19 cellular contexts compared by ENCODE assay signal in genomic region chr9:135214054-135214640, GRCh38.
A peak's percentile ranks its signal among the peaks of the same experiment; 100 is the strongest.
DNase-seq lines count a peak whose midpoint lies in the region; ATAC-seq and TF ChIP-seq lines count a peak whose summit lies in the region.
"Had no signal": no experiment of that assay in that cellular context is flagged by ENCODE, and none has a peak within 500 bp of the region (broad histone marks: within the 10 kb centered on the region; RNA-seq: fewer than 3 reads in every experiment).

No MANE protein-coding gene starts in this region.

- H3K36me3 ChIP-seq in SK-N-SH (replicated peaks in 1 of 2; ENCODE audit: control insufficient read depth in 1 of 2, insufficient read depth in 2 of 2, low read length in 1 of 2), result no peaks in the 10 kb centered on the region
- no peaks in the 10 kb centered on the region for H3K36me3 ChIP-seq in left lung
- no peaks in the 10 kb centered on the region for H3K36me3 ChIP-seq in spleen

- TF ChIP-seq RAD21 in SK-N-SH (IDR thresholded peaks at IDR 0.05; ENCODE audit: low read length), result no peak

- POLR2A ChIA-PET in SK-N-SH (lab: Yijun Ruan, JAX), result no interaction called here
- POLR2A ChIA-PET in WTC11 (lab: Charles Lee), result no interaction called here

- no peaks in the 10 kb centered on the region for H3K79me2 ChIP-seq in SK-N-SH (ENCODE audit: insufficient read depth)

- TF ChIP-seq POLR2A in spleen (IDR thresholded peaks at IDR 0.05), result no peak

- WGBS in SK-N-SH (ENCODE audit: low lambda C conversion rate), result 58% methylated on average over 12 of the region's 19 CpGs
- WGBS in spleen, 5 donors, result 79 to 84% (median 83%) methylated on average over 19 of the region's 19 CpGs

- peaks cover 2% of the 10 kb centered on the region; the same call in 1 of the 2 replicates for H3K36me3 Mint-ChIP-seq in WTC11
- H3K36me3 Mint-ChIP-seq in activated naive CD4-positive, alpha-beta T cell treated with anti-CD3 and anti-CD28 coated beads for 36 hours (ENCODE audit: low read depth), result no peaks in the 10 kb centered on the region
- H3K36me3 Mint-ChIP-seq: CD8-positive, alpha-beta T cell had no signal

- no peak overlapping the region for H3K4me2 ChIP-seq in SK-N-SH

- ATAC-seq in SK-N-SH treated with all-trans-retinoic acid at 6 μM for 48 hours (no peak), WTC11 (no peak), left lung (no peak)
- ATAC-seq: CD8-positive, alpha-beta T cell had no signal

- TF ChIP-seq EP300 in SK-N-SH (IDR thresholded peaks at IDR 0.05; ENCODE audit: borderline replicate concordance in 1 of 2, low read depth in 1 of 2, low read length in 1 of 2), result no peak

- no peaks in the 10 kb centered on the region for H3K27me3 Mint-ChIP-seq in WTC11 (ENCODE audit: low read depth)
- H3K27me3 Mint-ChIP-seq in activated naive CD4-positive, alpha-beta T cell treated with anti-CD3 and anti-CD28 coated beads for 36 hours (ENCODE audit: low read depth), result peaks cover 19% of the 10 kb centered on the region

- H3K9ac ChIP-seq in SK-N-SH, result no peak overlapping the region

- peaks cover 27% of the 10 kb centered on the region for H3K4me1 Mint-ChIP-seq in WTC11
- H3K4me1 Mint-ChIP-seq in activated naive CD4-positive, alpha-beta T cell treated with anti-CD3 and anti-CD28 coated beads for 36 hours (ENCODE audit: low read depth), result no peaks in the 10 kb centered on the region
- H3K4me1 Mint-ChIP-seq: B cell had no signal

- H3K27ac ChIP-seq in SK-N-SH (ENCODE audit: low read depth in 2 of 2, low read length in 1 of 2) (no peak overlapping the region), left lung (no peak overlapping the region), spleen (no peak overlapping the region)
- H3K27ac ChIP-seq: 22Rv1, RWPE1 had no signal

- H4K20me1 ChIP-seq in SK-N-SH (ENCODE audit: insufficient read depth), result no peaks in the 10 kb centered on the region

- no peak overlapping the region for H3K4me3 Mint-ChIP-seq in WTC11
- no peak overlapping the region for H3K4me3 Mint-ChIP-seq in activated naive CD4-positive, alpha-beta T cell treated with anti-CD3 and anti-CD28 coated beads for 36 hours
- H3K4me3 Mint-ChIP-seq: B cell; CD8-positive, alpha-beta T cell had no signal

- H3K9me3 ChIP-seq in SK-N-SH, result no peaks in the 10 kb centered on the region
- H3K9me3 ChIP-seq in left lung, result peaks cover 0 to 15% of the 10 kb centered on the region in 2 donors
- peaks cover 2 to 25% (median 20%) of the 10 kb centered on the region in 8 donors for H3K9me3 ChIP-seq in spleen

- H3K27me3 ChIP-seq in SK-N-SH (ENCODE audit: insufficient read depth), result no peaks in the 10 kb centered on the region
- H3K27me3 ChIP-seq in left lung, result peaks cover 16 to 49% of the 10 kb centered on the region in 2 donors
- H3K27me3 ChIP-seq in spleen (replicated peaks in 1 of 7), result peaks cover 0 to 56% (median 16%) of the 10 kb centered on the region in 7 donors

- DNase-seq in SK-N-SH, result peak; percentile 57
- peak; percentile 12 for DNase-seq in WTC11 (ENCODE audit: low spot score)
- DNase-seq in left lung, result peak; percentile 14 to 35
- DNase-seq in spleen, result peak; percentile 47
- no peak for DNase-seq in activated naive CD4-positive, alpha-beta T cell treated with anti-CD3 and anti-CD28 coated beads for 36 hours
- DNase-seq in middle frontal gyrus (ENCODE audit: extremely low spot score, low spot score), result no peak
- DNase-seq in EL, result no peak
- DNase-seq: CD8-positive, alpha-beta T cell; KBM-7; MV-4-11; NCI-H1436; NCI-H2029; NCI-H2171; NCI-H446; NCI-H774 had no signal

- CTCF ChIA-PET in SK-N-SH (lab: Yijun Ruan, JAX) (interaction anchor here (0.7 to 4.9 kb wide), 2 partner anchors 10 to 198 kb away, joined by 3 to 17 read pairs; no protein-coding TSS in a partner anchor), WTC11 (lab: Charles Lee) (interaction anchor here (0.9 to 1.0 kb wide), 2 partner anchors 36 to 58 kb away, joined by 3 read pairs; no protein-coding TSS in a partner anchor)
- CTCF ChIA-PET in activated naive CD4-positive, alpha-beta T cell treated with anti-CD3 and anti-CD28 coated beads for 36 hours (lab: Charles Lee), result no interaction called here

- no peak overlapping the region for H2AFZ ChIP-seq in SK-N-SH (ENCODE audit: low read depth)

- intact Hi-C loops in left lung (cut with DNase I), result no loop called here
- intact Hi-C loops in spleen (cut with DNase I; ENCODE audit: low total_unique reads), result no loop called here
- intact Hi-C loops in activated naive CD4-positive, alpha-beta T cell treated with anti-CD3 and anti-CD28 coated beads for 36 hours (cut with micrococcal nuclease), result no loop called here

- peaks cover 16% of the 10 kb centered on the region for H3K9me3 Mint-ChIP-seq in WTC11
- peaks cover 3% of the 10 kb centered on the region for H3K9me3 Mint-ChIP-seq in activated naive CD4-positive, alpha-beta T cell treated with anti-CD3 and anti-CD28 coated beads for 36 hours

- H3K9me2 ChIP-seq in SK-N-SH, result no peaks in the 10 kb centered on the region

- TF ChIP-seq CTCF in SK-N-SH (IDR thresholded peaks at IDR 0.05) (no peak), WTC11 (IDR thresholded peaks at IDR 0.05) (no peak), left lung (IDR thresholded peaks at IDR 0.05) (no peak), spleen (IDR thresholded peaks at IDR 0.05 in 8 of 11, conservative IDR thresholded peaks at IDR 0.05 in 3 of 11) (no peak)

- no peaks in the 10 kb centered on the region for H3F3A ChIP-seq in SK-N-SH (replicated peaks; ENCODE audit: insufficient read depth)

- peaks cover 0 to 45% of the 10 kb centered on the region in 2 experiments; a peak in 2 of 4 replicates for H3K4me1 ChIP-seq in SK-N-SH (ENCODE audit: control insufficient read depth in 1 of 2, insufficient read depth in 2 of 2, low read depth in 1 of 2, low read length in 1 of 2)
- H3K4me1 ChIP-seq in left lung, result peaks cover 0 to 6% of the 10 kb centered on the region in 2 donors
- H3K4me1 ChIP-seq in spleen, result peaks cover 0 to 5% (median 0%) of the 10 kb centered on the region in 6 donors

- no peak overlapping the region for H3K27ac Mint-ChIP-seq in WTC11
- H3K27ac Mint-ChIP-seq in activated naive CD4-positive, alpha-beta T cell treated with anti-CD3 and anti-CD28 coated beads for 36 hours, result no peak overlapping the region
- H3K27ac Mint-ChIP-seq: B cell; CD8-positive, alpha-beta T cell had no signal

- H3K4me3 ChIP-seq in SK-N-SH (ENCODE audit: low read depth in 2 of 2, low read length in 1 of 2), result no peak overlapping the region
- no peak overlapping the region for H3K4me3 ChIP-seq in left lung
- no peak overlapping the region for H3K4me3 ChIP-seq in spleen

TF ChIP-seq in SK-N-SH, 30 proteins besides CTCF, POLR2A, EP300 and RAD21 (continues in another document):
- TF ChIP-seq GABPA (IDR thresholded peaks at IDR 0.05; ENCODE audit: low read depth) (no peak), FOSL2 (IDR thresholded peaks at IDR 0.05; ENCODE audit: borderline replicate concordance, low read depth) (no peak), NFIC (IDR thresholded peaks at IDR 0.05; ENCODE audit: borderline replicate concordance) (no peak)

TF ChIP-seq in SK-N-SH treated with all-trans-retinoic acid at 6 μM for 48 hours, 23 proteins besides CTCF, POLR2A, EP300 and RAD21 (continues in another document):
- TF ChIP-seq SNAI2 (CRISPR knock-in tag; IDR thresholded peaks at IDR 0.05) (no peak), ZNF70 (CRISPR knock-in tag; IDR thresholded peaks at IDR 0.05) (no peak), ESRRG (CRISPR knock-in tag; IDR thresholded peaks at IDR 0.05) (no peak), PPARA (CRISPR knock-in tag; IDR thresholded peaks at IDR 0.05; ENCODE audit: borderline replicate concordance) (no peak), ZFP3 (CRISPR knock-in tag; IDR thresholded peaks at IDR 0.05) (no peak), OSR1 (CRISPR knock-in tag; IDR thresholded peaks at IDR 0.05) (no peak)

TF ChIP-seq in WTC11, 78 proteins besides CTCF, POLR2A, EP300 and RAD21 (continues in another document):
- TF ChIP-seq IRF1 (CRISPR knock-in tag; IDR thresholded peaks at IDR 0.05) (no peak), GRHL2 (CRISPR knock-in tag; IDR thresholded peaks at IDR 0.05; ENCODE audit: insufficient replicate concordance, severe bottlenecking) (no peak), ZNF425 (CRISPR knock-in tag; conservative IDR thresholded peaks at IDR 0.05) (no peak), MYBL2 (CRISPR knock-in tag; IDR thresholded peaks at IDR 0.05) (no peak), FOXJ3 (CRISPR knock-in tag; IDR thresholded peaks at IDR 0.05; ENCODE audit: borderline replicate concordance) (no peak)
- TF ChIP-seq, protein P1, sequence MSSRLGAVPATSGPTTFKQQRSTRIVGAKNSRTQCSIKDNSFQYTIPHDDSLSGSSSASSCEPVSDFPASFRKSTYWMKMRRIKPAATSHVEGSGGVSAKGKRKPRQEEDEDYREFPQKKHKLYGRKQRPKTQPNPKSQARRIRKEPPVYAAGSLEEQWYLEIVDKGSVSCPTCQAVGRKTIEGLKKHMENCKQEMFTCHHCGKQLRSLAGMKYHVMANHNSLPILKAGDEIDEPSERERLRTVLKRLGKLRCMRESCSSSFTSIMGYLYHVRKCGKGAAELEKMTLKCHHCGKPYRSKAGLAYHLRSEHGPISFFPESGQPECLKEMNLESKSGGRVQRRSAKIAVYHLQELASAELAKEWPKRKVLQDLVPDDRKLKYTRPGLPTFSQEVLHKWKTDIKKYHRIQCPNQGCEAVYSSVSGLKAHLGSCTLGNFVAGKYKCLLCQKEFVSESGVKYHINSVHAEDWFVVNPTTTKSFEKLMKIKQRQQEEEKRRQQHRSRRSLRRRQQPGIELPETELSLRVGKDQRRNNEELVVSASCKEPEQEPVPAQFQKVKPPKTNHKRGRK (CRISPR knock-in tag; IDR thresholded peaks at IDR 0.05; ENCODE audit: borderline replicate concordance), result no peak

Comparison
In these comparisons a context has a peak if more than half of its experiments do, and no peak if none do; other contexts are left out.
1. DNase-seq: peak in SK-N-SH (single experiment), WTC11 (single experiment), left lung (2 of 2) and spleen (single experiment); none in activated naive CD4-positive, alpha-beta T cell treated with anti-CD3 and anti-CD28 coated beads for 36 hours (single experiment), middle frontal gyrus (single experiment) and EL (single experiment).